In the genomic region with DNA sequence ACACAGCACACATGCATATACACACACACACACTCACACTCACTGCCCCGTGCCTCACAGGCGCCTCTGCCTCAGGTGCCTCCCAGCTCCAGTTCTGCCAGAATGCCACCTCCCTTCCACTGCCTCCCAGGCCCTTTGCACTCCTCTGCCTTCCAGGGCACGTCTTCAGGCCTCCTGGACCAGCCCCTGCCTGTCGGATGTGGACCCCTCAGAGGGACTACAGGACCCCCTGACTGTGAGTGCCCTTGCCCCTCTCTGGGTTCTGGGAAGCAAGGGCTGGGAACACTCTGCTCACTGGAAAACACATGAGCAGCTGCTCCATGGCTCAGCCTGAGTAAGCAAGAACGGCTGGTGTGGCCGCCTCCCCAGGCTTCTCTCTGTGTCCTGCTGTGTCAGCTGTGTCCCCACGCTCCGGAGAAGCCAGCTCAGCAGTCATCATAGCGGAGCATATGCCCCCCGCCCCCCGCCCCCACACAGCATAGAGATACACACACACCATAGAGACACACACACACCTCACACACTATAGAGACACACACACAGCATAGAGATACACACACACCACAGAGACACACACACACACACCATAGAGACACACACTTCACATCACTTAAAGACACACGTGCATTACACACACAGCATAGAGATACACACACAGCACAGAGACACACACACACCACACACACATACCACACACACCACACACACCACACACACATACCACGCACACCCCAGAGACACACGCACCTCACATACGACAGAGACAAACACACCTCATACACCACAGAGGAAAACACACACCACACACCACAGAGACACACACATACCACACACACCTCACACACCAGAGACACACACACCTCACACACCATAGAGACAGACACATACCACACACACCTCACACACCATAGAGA, we compare ENCODE assay signal across 12 cellular contexts.
A peak's percentile ranks its signal among the peaks of the same experiment; 100 is the strongest.
DNase-seq lines count a peak whose midpoint lies in the region; FAIRE-seq and TF ChIP-seq lines count a peak whose summit lies in the region.
"Had no signal": no experiment of that assay in that cellular context is flagged by ENCODE, and none has a peak within 500 bp of the region (broad histone marks: within the 10 kb centered on the region; RNA-seq: fewer than 3 reads in every experiment).

No MANE protein-coding gene starts in this region.

- intact Hi-C loops in thyroid gland (cut with DNase I) = no loop called here

- no peak overlapping the region for H4K91ac ChIP-seq in H1 (replicated peaks; ENCODE audit: insufficient read length, low read length)
- H4K91ac ChIP-seq in trophoblast cell (ENCODE audit: low read depth, low read length) = no peak overlapping the region

- H2BK20ac ChIP-seq in H1 (ENCODE audit: low read length) = no peak overlapping the region

- H3K79me2 ChIP-seq in H1 (ENCODE audit: control insufficient read depth in 1 of 2, insufficient read depth in 2 of 2, low read length in 2 of 2) = no peaks in the 10 kb centered on the region
- H3K79me2 ChIP-seq in trophoblast cell (ENCODE audit: control insufficient read depth, insufficient read depth, low read length, poor library complexity) = no peaks in the 10 kb centered on the region

- H3K9ac ChIP-seq in H1 (replicated peaks in 1 of 4; ENCODE audit: extremely low read depth in 1 of 4, low read depth in 3 of 4, low read length in 3 of 4) = no peak overlapping the region; a peak in 1 of 7 replicates
- no peak overlapping the region for H3K9ac ChIP-seq in trophoblast cell (ENCODE audit: low read length)

- peak overlapping the region; percentile 97; the same call in 1 of the 2 replicates for H2AK5ac ChIP-seq in H1 (ENCODE audit: low read depth, low read length)
- H2AK5ac ChIP-seq in trophoblast cell (ENCODE audit: low read length) = no peak overlapping the region

- POLR2A ChIA-PET in H1 (lab: Charles Lee; ENCODE audit: partially characterized antibody) = no interaction called here

- H3K27ac ChIP-seq in H1 (ENCODE audit: low read depth, low read length) (no peak overlapping the region), trophoblast cell (ENCODE audit: low read depth, low read length) (no peak overlapping the region), thyroid gland (no peak overlapping the region)

- H3K79me1 ChIP-seq in H1 (ENCODE audit: low read depth, low read length) (no peaks in the 10 kb centered on the region), trophoblast cell (ENCODE audit: low read length) (no peaks in the 10 kb centered on the region)

- peak overlapping the region; percentile 81; the same call in 1 of the 2 replicates for H2BK15ac ChIP-seq in H1 (ENCODE audit: low read length)

- TF ChIP-seq RAD21 in H1 (IDR thresholded peaks at IDR 0.05 in 1 of 2, conservative IDR thresholded peaks at IDR 0.05 in 1 of 2; ENCODE audit: low read depth in 2 of 2, low read length in 2 of 2) = no peak

- H3K4me1 ChIP-seq in H1 (replicated peaks in 1 of 4; ENCODE audit: control insufficient read depth in 3 of 4, insufficient read depth in 4 of 4, low read length in 3 of 4) (no peaks in the 10 kb centered on the region; a peak in 1 of 7 replicates), trophoblast cell (ENCODE audit: control insufficient read depth in 1 of 2, insufficient read depth in 2 of 2, low read length in 2 of 2) (no peaks in the 10 kb centered on the region), thyroid gland (no peaks in the 10 kb centered on the region)

- H2BK5ac ChIP-seq in H1 (ENCODE audit: low read depth, low read length) (peak overlapping the region; percentile 75; the same call in 1 of the 2 replicates), trophoblast cell (ENCODE audit: low read depth, low read length, poor library complexity) (no peak overlapping the region)

- H3K4me3 ChIP-seq in H1 (ENCODE audit: extremely low read depth in 1 of 4, insufficient read depth in 2 of 4, low read depth in 3 of 4, low read length in 4 of 4) (no peak overlapping the region), trophoblast cell (ENCODE audit: low read depth, low read length) (peak overlapping the region; percentile 52), thyroid gland (replicated peaks in 1 of 3) (no peak overlapping the region)
- H3K4me3 ChIP-seq: lung had no signal

- peak; percentile 39 for FAIRE-seq in H1 (lab: Jason Lieb, UNC)
- FAIRE-seq: astrocyte had no signal

- H3K4ac ChIP-seq in H1 (replicated peaks; ENCODE audit: insufficient read length, low read depth, low read length) (no peak overlapping the region), trophoblast cell (ENCODE audit: low read depth, low read length) (no peak overlapping the region)

- CTCF ChIA-PET in H1 (lab: Charles Lee; ENCODE audit: partially characterized antibody) = interaction anchor here (0.6 kb wide), 1 partner anchor 111 kb away, joined by 3 read pairs; no protein-coding TSS in a partner anchor

- H3K14ac ChIP-seq in H1 (ENCODE audit: insufficient read length) = no peak overlapping the region
- no peak overlapping the region for H3K14ac ChIP-seq in trophoblast cell (ENCODE audit: low read length)

- H4K5ac ChIP-seq in H1 (ENCODE audit: insufficient read length, low read depth, low read length) = no peak overlapping the region

- TF ChIP-seq CTCF in H1 (IDR thresholded peaks at IDR 0.05; ENCODE audit: control extremely low read depth in 1 of 3, insufficient read depth in 1 of 3, low read depth in 1 of 3, low read length in 3 of 3) = no peak
- TF ChIP-seq CTCF in thyroid gland (IDR thresholded peaks at IDR 0.05) = no peak

- H2AFZ ChIP-seq in H1 (ENCODE audit: low read length) (peak overlapping the region; percentile 62; the same call in 1 of the 2 replicates), trophoblast cell (ENCODE audit: insufficient read depth, low read length, poor library complexity) (no peak overlapping the region)

- H3K18ac ChIP-seq in H1 (ENCODE audit: extremely low read depth, low read length) (peak overlapping the region; percentile 51; the same call in 1 of the 2 replicates), trophoblast cell (ENCODE audit: low read length) (no peak overlapping the region)

- H3K4me2 ChIP-seq in H1 (ENCODE audit: insufficient read depth in 1 of 2, low read depth in 2 of 2, low read length in 2 of 2) = no peak overlapping the region
- no peak overlapping the region for H3K4me2 ChIP-seq in trophoblast cell (ENCODE audit: low read length)

- DNase-seq in NCI-H1417 (lab: John Stamatoyannopoulos, UW) (peak in 2 of 3 experiments; percentile 13 to 24), NCI-H1417 treated with DMSO at 0.1 percent for 48 hours (lab: John Stamatoyannopoulos, UW) (no peak), NCI-H1694 treated with DMSO at 0.1 percent for 48 hours (lab: John Stamatoyannopoulos, UW) (peak; percentile 15), H1 (ENCODE audit: low read depth in 1 of 2, low spot score in 2 of 2) (no peak), trophoblast cell (no peak), thyroid gland (no peak), mesenteric fat pad (ENCODE audit: low spot score) (no peak)
- no peak for DNase-seq in activated naive CD4-positive, alpha-beta T cell treated with anti-CD3 and anti-CD28 coated beads, Interleukin-2, amount 50 U/mL, for 16 hours
- DNase-seq: activated CD4-positive, alpha-beta T cell treated with anti-CD3 and anti-CD28 coated beads, Interleukin-2, amount 50 U/mL, for 4 hours; NCI-H2171 had no signal

- TF ChIP-seq EP300 in H1 (IDR thresholded peaks at IDR 0.05; ENCODE audit: borderline replicate concordance in 1 of 2, low read depth in 2 of 2, low read length in 2 of 2) = no peak

- TF ChIP-seq POLR2A in H1 (IDR thresholded peaks at IDR 0.05; ENCODE audit: control extremely low read depth in 1 of 2, low read depth in 2 of 2, low read length in 2 of 2) (no peak), thyroid gland (IDR thresholded peaks at IDR 0.05) (no peak)

- no peaks in the 10 kb centered on the region for H4K20me1 ChIP-seq in H1 (replicated peaks in 1 of 2; ENCODE audit: control insufficient read depth in 1 of 2, insufficient read depth in 2 of 2, low read length in 2 of 2)

- peak overlapping the region; percentile 50; the same call in 1 of the 2 replicates for H2BK12ac ChIP-seq in H1 (ENCODE audit: low read depth, low read length)
- H2BK12ac ChIP-seq in trophoblast cell (ENCODE audit: low read length) = no peak overlapping the region

- H3K56ac ChIP-seq in H1 (replicated peaks; ENCODE audit: insufficient read length, low read depth, low read length) = peak overlapping the region; percentile 99

- no peak overlapping the region for H4K12ac ChIP-seq in trophoblast cell (ENCODE audit: low read depth, low read length)

- H3K27me3 ChIP-seq in H1 (replicated peaks in 1 of 4; ENCODE audit: control insufficient read depth in 3 of 4, extremely low read depth in 1 of 4, insufficient read depth in 3 of 4, low read length in 3 of 4) (no peaks in the 10 kb centered on the region), trophoblast cell (ENCODE audit: insufficient read depth, low read length) (no peaks in the 10 kb centered on the region), thyroid gland (no peaks in the 10 kb centered on the region)

- WGBS in H1 (ENCODE audit: extremely low coverage in 1 of 2, insufficient coverage in 1 of 2, insufficient read length in 1 of 2, insufficient replicate concordance in 2 of 2, low coverage in 1 of 2, low lambda C conversion rate in 2 of 2, missing lambda C conversion rate in 1 of 2), 2 experiments = 78% methylated on average over 12 of the region's 15 CpGs; no CpG with 5 or more reads in 1 of the 2 experiments
- WGBS in trophoblast cell (ENCODE audit: extremely low coverage, insufficient coverage, insufficient read length) = no CpG with 5 or more reads among the region's 15 CpGs
- WGBS in thyroid gland, 2 donors = 55 to 81% methylated on average over 8 to 15 of the region's 15 CpGs

- H2BK120ac ChIP-seq in H1 (replicated peaks; ENCODE audit: low read depth, low read length) = no peak overlapping the region
- H2BK120ac ChIP-seq in trophoblast cell (ENCODE audit: insufficient read depth, low read length, poor library complexity) = no peak overlapping the region

- H3K36me3 ChIP-seq in H1 (ENCODE audit: control insufficient read depth in 2 of 4, insufficient read depth in 4 of 4, low read length in 3 of 4) (no peaks in the 10 kb centered on the region; a peak in 1 of 8 replicates), trophoblast cell (ENCODE audit: control insufficient read depth in 1 of 2, insufficient read depth in 2 of 2, low read length in 2 of 2) (no peaks in the 10 kb centered on the region), thyroid gland (no peaks in the 10 kb centered on the region)

- H4K8ac ChIP-seq in H1 (ENCODE audit: extremely low read depth, insufficient read depth, low read length) = peak overlapping the region; percentile 15; the same call in 1 of the 2 replicates
- no peak overlapping the region for H4K8ac ChIP-seq in trophoblast cell (ENCODE audit: low read depth, low read length)

- no peaks in the 10 kb centered on the region for H3K9me3 ChIP-seq in H1 (ENCODE audit: insufficient read depth in 2 of 2, low read depth in 1 of 2, low read length in 1 of 2)
- H3K9me3 ChIP-seq in trophoblast cell (ENCODE audit: insufficient read depth, low read depth, low read length) = peaks cover 10% of the 10 kb centered on the region
- H3K9me3 ChIP-seq in thyroid gland = no peaks in the 10 kb centered on the region

- H3K23ac ChIP-seq in H1 (ENCODE audit: insufficient read length) = no peak overlapping the region
- peak overlapping the region; percentile 68 for H3K23ac ChIP-seq in trophoblast cell (ENCODE audit: low read length)

- peaks cover 11% of the 10 kb centered on the region; the same call in 1 of the 2 replicates for H3K23me2 ChIP-seq in H1 (ENCODE audit: low read depth, low read length)

Comparison
In these comparisons a context has a peak if more than half of its experiments do, and no peak if none do; other contexts are left out.
1. DNase-seq: peak in NCI-H1417 (2 of 3) and NCI-H1694 treated with DMSO at 0.1 percent for 48 hours (single experiment); none in NCI-H1417 treated with DMSO at 0.1 percent for 48 hours (single experiment), H1 (0 of 2), trophoblast cell (0 of 2), thyroid gland (0 of 2), mesenteric fat pad (single experiment) and activated naive CD4-positive, alpha-beta T cell treated with anti-CD3 and anti-CD28 coated beads, Interleukin-2, amount 50 U/mL, for 16 hours (single experiment).